ENCODE assay signal across 23 cellular contexts in genomic region chr12:116996058-116996457, GRCh38.
A peak's percentile ranks its signal among the peaks of the same experiment; 100 is the strongest.
DNase-seq lines count a peak whose midpoint lies in the region; ATAC-seq and TF ChIP-seq lines count a peak whose summit lies in the region.
"Had no signal": no experiment of that assay in that cellular context is flagged by ENCODE, and none has a peak within 500 bp of the region (broad histone marks: within the 10 kb centered on the region; RNA-seq: fewer than 3 reads in every experiment).

No MANE protein-coding gene starts in this region.

- DNase-seq in fibroblast of mammary gland (ENCODE audit: low read depth) (peak; percentile 12), heart left ventricle (peak; percentile 67 to 82 (median 71)), inferior parietal cortex (ENCODE audit: extremely low spot score) (peak; percentile 20), NCI-H146 (lab: John Stamatoyannopoulos, UW) (no peak)
- no peak for DNase-seq in stimulated activated CD4-positive, alpha-beta T cell treated with anti-CD3 and anti-CD28 coated beads, Interleukin-4, amount 100 ng/mL, for 24 hours
- DNase-seq: Calu3; CD8-positive, alpha-beta memory T cell; DMS153; GOT3; HCEC 1CT; KG1; NCI-H1092; NCI-H1436 treated with DMSO at 0.1 percent for 48 hours; NCI-H2029 treated with DMSO at 0.1 percent for 48 hours; NCI-H2171; NCI-H345; NCI-H524 treated with DMSO at 0.1 percent for 48 hours; NCI-H82 had no signal

- peaks cover 0 to 5% (median 0%) of the 10 kb centered on the region in 12 donors for H3K9me3 ChIP-seq in heart left ventricle
- H3K9me3 ChIP-seq: SJSA1 had no signal

- H3K4me3 ChIP-seq in fibroblast of mammary gland (ENCODE audit: control insufficient read depth, low read depth, low read length) (no peak overlapping the region), heart left ventricle (peak overlapping the region in 2 of 12 donors; percentile 9 to 19)
- H3K4me3 ChIP-seq: SJSA1 had no signal

- ATAC-seq in heart left ventricle (peak; percentile 88 to 91 (median 90)), HG02610 (IDR thresholded peaks at IDR 0.05; ENCODE audit: unreplicated experiment) (no peak), GM21825 (IDR thresholded peaks at IDR 0.05; ENCODE audit: unreplicated experiment) (no peak)
- ATAC-seq: Panc1 had no signal

- peak overlapping the region in 10 of 12 donors; percentile 19 to 87 (median 66) for H3K27ac ChIP-seq in heart left ventricle
- H3K27ac ChIP-seq: C4-2B, SJSA1 had no signal

- peaks cover 0 to 34% (median 13%) of the 10 kb centered on the region in 12 donors for H3K4me1 ChIP-seq in heart left ventricle
- H3K4me1 ChIP-seq: SJSA1 had no signal

- no peaks in the 10 kb centered on the region for H3K27me3 ChIP-seq in heart left ventricle
- H3K27me3 ChIP-seq: SJSA1 had no signal

- 36 to 63% (median 52%) methylated on average over 12 of the region's 12 CpGs for WGBS in heart left ventricle, 4 donors

- peaks cover 0 to 10% (median 0%) of the 10 kb centered on the region in 9 donors for H3K36me3 ChIP-seq in heart left ventricle

- TF ChIP-seq CTCF in fibroblast of mammary gland (conservative IDR thresholded peaks at IDR 0.05; ENCODE audit: control insufficient read depth, insufficient read depth, low read depth, low read length) (no peak), heart left ventricle (IDR thresholded peaks at IDR 0.05) (no peak)

- no peak for TF ChIP-seq POLR2A in heart left ventricle (IDR thresholded peaks at IDR 0.05)

- intact Hi-C loops in heart left ventricle (cut with DNase I): no loop called here

Comparison
In these comparisons a context has a peak if more than half of its experiments do, and no peak if none do; other contexts are left out.
1. DNase-seq: peak in fibroblast of mammary gland (single experiment), heart left ventricle (5 of 5) and inferior parietal cortex (single experiment); none in NCI-H146 (single experiment) and stimulated activated CD4-positive, alpha-beta T cell treated with anti-CD3 and anti-CD28 coated beads, Interleukin-4, amount 100 ng/mL, for 24 hours (single experiment).
2. ATAC-seq: peak in heart left ventricle (4 of 4); none in HG02610 (single experiment) and GM21825 (single experiment).